19 cellular contexts compared by ENCODE assay signal in genomic region chr4:152575533-152575932, GRCh38. TPM values are rescaled to one million over a fixed set of nuclear protein-coding genes. Genes with fewer than 3 reads are reported as not detected.
DNase-seq lines count a peak whose midpoint lies in the region; ATAC-seq, FAIRE-seq and TF ChIP-seq lines count a peak whose summit lies in the region.
"Had no signal": no experiment of that assay in that cellular context is flagged by ENCODE, and none has a peak within 500 bp of the region (broad histone marks: within the 10 kb centered on the region; RNA-seq: fewer than 3 reads in every experiment).

No MANE protein-coding gene starts in this region.

- H3K36me3 ChIP-seq in HepG2 (replicated peaks in 1 of 2; ENCODE audit: control insufficient read depth in 1 of 2, insufficient read depth in 2 of 2, low read length in 2 of 2) (no peaks in the 10 kb centered on the region), right lobe of liver (no peaks in the 10 kb centered on the region), GM12878 (ENCODE audit: control insufficient read depth in 2 of 2, insufficient read depth in 2 of 2, low read length in 1 of 2) (no peaks in the 10 kb centered on the region)
- H3K36me3 ChIP-seq: HAP-1 had no signal

- H3K4me3 ChIP-seq in HepG2 (replicated peaks in 1 of 3; ENCODE audit: insufficient read depth in 1 of 3, low read depth in 2 of 3, low read length in 3 of 3) (no peak overlapping the region), right lobe of liver (no peak overlapping the region), GM12878 (no peak overlapping the region)
- H3K4me3 ChIP-seq: A549, GM23248, HAP-1, K562 had no signal

- no peak for TF ChIP-seq CTCF in HepG2 (CRISPR knock-in tag; IDR thresholded peaks at IDR 0.05)
- no peak for TF ChIP-seq CTCF in right lobe of liver (IDR thresholded peaks at IDR 0.05)
- no peak for TF ChIP-seq CTCF in GM12878 (IDR thresholded peaks at IDR 0.05 in 2 of 3, conservative IDR thresholded peaks at IDR 0.05 in 1 of 3; ENCODE audit: control insufficient read depth in 2 of 3, extremely low read depth in 1 of 3, insufficient read depth in 1 of 3, low read depth in 3 of 3, low read length in 3 of 3)
- no peak for TF ChIP-seq CTCF in progenitor cell of endocrine pancreas (IDR thresholded peaks at IDR 0.05; ENCODE audit: unreplicated experiment)

- TF ChIP-seq RAD21 in HepG2 (CRISPR knock-in tag; IDR thresholded peaks at IDR 0.05) (no peak), GM12878 (IDR thresholded peaks at IDR 0.05; ENCODE audit: insufficient read depth, low read depth, low read length) (no peak)

- CTCF ChIA-PET in HepG2 (lab: Yijun Ruan, JAX; ENCODE audit: low intra/inter-chr PET ratio, low total read pairs): no interaction called here
- CTCF ChIA-PET in GM12878 (lab: Yijun Ruan, JAX): interaction anchor here (0.7 to 0.8 kb wide), 2 partner anchors 15 to 63 kb away, joined by 3 read pairs; no protein-coding TSS in a partner anchor

- H3K9me3 ChIP-seq in HepG2 (ENCODE audit: low read length) (no peaks in the 10 kb centered on the region), right lobe of liver (no peaks in the 10 kb centered on the region), GM12878 (replicated peaks; ENCODE audit: control insufficient read depth, insufficient read depth, low read length) (no peaks in the 10 kb centered on the region)
- H3K9me3 ChIP-seq: A549, HAP-1 had no signal

- 0% methylated on average over 1 of the region's 1 CpG for WGBS in HepG2 (ENCODE audit: low lambda C conversion rate)
- WGBS in right lobe of liver (ENCODE audit: insufficient coverage, low coverage, low lambda C conversion rate, missing lambda C conversion rate): 45% methylated on average over 1 of the region's 1 CpG
- WGBS in GM12878 (ENCODE audit: insufficient coverage, insufficient replicate concordance, low lambda C conversion rate, missing lambda C conversion rate): 100% methylated on average over 1 of the region's 1 CpG

- H3K4me1 ChIP-seq in HepG2 (ENCODE audit: insufficient read depth, low read length) (peaks cover 27% of the 10 kb centered on the region), right lobe of liver (peaks cover 0 to 14% (median 0%) of the 10 kb centered on the region in 4 donors), GM12878 (ENCODE audit: control insufficient read depth, insufficient read depth, low read length) (peaks cover 4% of the 10 kb centered on the region; the same call in 1 of the 2 replicates)
- H3K4me1 ChIP-seq: A549, HAP-1 had no signal

- H3K4me1 Mint-ChIP-seq in progenitor cell of endocrine pancreas (ENCODE audit: low read depth): peaks cover 36% of the 10 kb centered on the region
- H3K4me1 Mint-ChIP-seq in activated T-cell treated with anti-CD3 and anti-CD28 coated beads, Interleukin-2, amount 50 U/mL, for 72 hours (ENCODE audit: low read depth): no peaks in the 10 kb centered on the region

- no peak overlapping the region for H3K9ac ChIP-seq in HepG2 (ENCODE audit: insufficient read depth, low read depth, low read length)
- H3K9ac ChIP-seq in GM12878 (ENCODE audit: control insufficient read depth, insufficient read depth, low read length): no peak overlapping the region
- H3K9ac ChIP-seq: GM23248 had no signal

- no peak for TF ChIP-seq POLR2A in HepG2 (IDR thresholded peaks at IDR 0.05; ENCODE audit: insufficient read depth in 1 of 2, low read depth in 2 of 2, low read length in 2 of 2)
- no peak for TF ChIP-seq POLR2A in right lobe of liver (IDR thresholded peaks at IDR 0.05)
- TF ChIP-seq POLR2A in GM12878 (IDR thresholded peaks at IDR 0.05; ENCODE audit: low read depth, low read length): no peak

- H3K27ac ChIP-seq in HepG2 (ENCODE audit: extremely low read length, insufficient read depth, low read length) (no peak overlapping the region), right lobe of liver (no peak overlapping the region), GM12878 (ENCODE audit: control insufficient read depth, insufficient read depth) (no peak overlapping the region)
- H3K27ac ChIP-seq: 22Rv1, A549, C4-2B, GM23248 had no signal

- no peaks in the 10 kb centered on the region for H3K36me3 Mint-ChIP-seq in progenitor cell of endocrine pancreas (ENCODE audit: insufficient read depth)
- no peaks in the 10 kb centered on the region for H3K36me3 Mint-ChIP-seq in activated T-cell treated with anti-CD3 and anti-CD28 coated beads, Interleukin-2, amount 50 U/mL, for 72 hours (ENCODE audit: insufficient read depth in 2 of 2)

- no peaks in the 10 kb centered on the region for H3K79me2 ChIP-seq in HepG2 (ENCODE audit: insufficient read depth, low read length)
- no peaks in the 10 kb centered on the region for H3K79me2 ChIP-seq in GM12878 (ENCODE audit: control insufficient read depth, insufficient read depth, low read length)

- SMC1A ChIA-PET in GM12878 (lab: Charles Lee; ENCODE audit: uncharacterized antibody, unreplicated experiment): interaction anchor here (0.6 to 6.8 kb wide), 11 partner anchors 10 to 1322 kb away, joined by 3 to 42 read pairs (median 4); partner anchors contain the start of gene FBXW7

- H3K27ac Mint-ChIP-seq in progenitor cell of endocrine pancreas: peak overlapping the region; percentile 53
- no peak overlapping the region for H3K27ac Mint-ChIP-seq in activated T-cell treated with anti-CD3 and anti-CD28 coated beads, Interleukin-2, amount 50 U/mL, for 72 hours
- H3K27ac Mint-ChIP-seq: CD4-positive, alpha-beta T cell had no signal

- POLR2A ChIA-PET in HepG2 (lab: Yijun Ruan, JAX): no interaction called here
- POLR2A ChIA-PET in GM12878 (lab: Charles Lee): interaction anchor here (1.2 kb wide), 1 partner anchor 14 kb away, joined by 4 read pairs; no protein-coding TSS in a partner anchor

- no peak overlapping the region for H2AFZ ChIP-seq in HepG2 (ENCODE audit: low read length)
- H2AFZ ChIP-seq in GM12878 (ENCODE audit: control insufficient read depth, low read depth, low read length): no peak overlapping the region
- H2AFZ ChIP-seq: GM23248 had no signal

- no peaks in the 10 kb centered on the region for H3K9me3 Mint-ChIP-seq in progenitor cell of endocrine pancreas (ENCODE audit: low read depth)
- no peaks in the 10 kb centered on the region for H3K9me3 Mint-ChIP-seq in activated T-cell treated with anti-CD3 and anti-CD28 coated beads, Interleukin-2, amount 50 U/mL, for 72 hours
- H3K9me3 Mint-ChIP-seq: CD4-positive, alpha-beta T cell had no signal

- DNase-seq in HepG2 (ENCODE audit: low spot score): peak; percentile 33
- no peak for DNase-seq in right lobe of liver
- DNase-seq in GM12878 (ENCODE audit: low read depth, low spot score): no peak
- no peak for DNase-seq in progenitor cell of endocrine pancreas (ENCODE audit: low spot score, unreplicated experiment)
- no peak for DNase-seq in NCI-H1105 treated with DMSO at 0.1 percent for 48 hours (lab: John Stamatoyannopoulos, UW)
- no peak for DNase-seq in activated T-cell treated with anti-CD3 and anti-CD28 coated beads, Interleukin-2, amount 50 U/mL, for 72 hours
- no peak for DNase-seq in stimulated activated naive CD8-positive, alpha-beta T cell treated with anti-CD3 and anti-CD28 coated beads, Interleukin-15, Interleukin-2, amounts not matched to agents 100 U/mL and 50 U/mL, for 24 hours
- DNase-seq: AML-193; CD4-positive, alpha-beta T cell; DMS79 treated with DMSO at 0.1 percent for 48 hours; GF-D8; GM23248; IMR-90 had no signal

- H4K20me1 ChIP-seq in HepG2 (ENCODE audit: insufficient read depth, low read length) (no peaks in the 10 kb centered on the region), GM12878 (ENCODE audit: control insufficient read depth, insufficient read depth) (no peaks in the 10 kb centered on the region)

- no peak overlapping the region for H3K4me3 Mint-ChIP-seq in progenitor cell of endocrine pancreas (ENCODE audit: low read depth)
- no peak overlapping the region for H3K4me3 Mint-ChIP-seq in activated T-cell treated with anti-CD3 and anti-CD28 coated beads, Interleukin-2, amount 50 U/mL, for 72 hours
- H3K4me3 Mint-ChIP-seq: CD4-positive, alpha-beta T cell had no signal

- ATAC-seq in HepG2 (peak; percentile 62), right lobe of liver (no peak), GM12878 (peak; percentile 32; the same call in 1 of the 3 replicates)
- ATAC-seq in activated T-cell treated with anti-CD3 and anti-CD28 coated beads, Interleukin-2, amount 50 U/mL, for 72 hours (replicated peaks in 1 of 2): no peak
- ATAC-seq in stimulated activated naive CD8-positive, alpha-beta T cell treated with anti-CD3 and anti-CD28 coated beads, Interleukin-15, Interleukin-2, amounts not matched to agents 100 U/mL and 50 U/mL, for 24 hours: no peak
- ATAC-seq: A549, K562 had no signal

- FAIRE-seq in HepG2 (lab: Jason Lieb, UNC) (no peak), GM12878 (lab: Jason Lieb, UNC) (no peak)
- FAIRE-seq: A549, GM19239, K562 had no signal

- no peak overlapping the region for H3K4me2 ChIP-seq in HepG2 (ENCODE audit: low read depth, low read length)
- H3K4me2 ChIP-seq in GM12878 (ENCODE audit: control insufficient read depth, insufficient read depth): no peak overlapping the region
- H3K4me2 ChIP-seq: A549 had no signal

- H3K27me3 ChIP-seq in HepG2 (ENCODE audit: control insufficient read depth in 1 of 2, insufficient read depth in 2 of 2, low read length in 2 of 2): peaks cover 3 to 4% of the 10 kb centered on the region in 2 experiments; a peak in 2 of 5 replicates
- no peaks in the 10 kb centered on the region for H3K27me3 ChIP-seq in right lobe of liver
- H3K27me3 ChIP-seq in GM12878 (replicated peaks in 1 of 2; ENCODE audit: control insufficient read depth in 2 of 2, insufficient read depth in 2 of 2, low read length in 1 of 2): no peaks in the 10 kb centered on the region

- intact Hi-C loops in HepG2 (cut with micrococcal nuclease; ENCODE audit: unreplicated experiment) (loop anchor here (2.0 kb wide), 1 partner anchor 19 kb away; no protein-coding TSS in a partner anchor), right lobe of liver (cut with DNase I) (no loop called here), GM12878 (cut with micrococcal nuclease; ENCODE audit: unreplicated experiment) (no loop called here)

- no peaks in the 10 kb centered on the region for H3K27me3 Mint-ChIP-seq in progenitor cell of endocrine pancreas
- H3K27me3 Mint-ChIP-seq in activated T-cell treated with anti-CD3 and anti-CD28 coated beads, Interleukin-2, amount 50 U/mL, for 72 hours (ENCODE audit: low read depth): no peaks in the 10 kb centered on the region
- H3K27me3 Mint-ChIP-seq: CD4-positive, alpha-beta T cell had no signal

- RAD21 ChIA-PET in GM12878 (lab: Charles Lee; ENCODE audit: unreplicated experiment): interaction anchor here (0.7 to 1.8 kb wide), 3 partner anchors 14 to 126 kb away, joined by 3 to 7 read pairs (median 5); no protein-coding TSS in a partner anchor

- BruUV-seq in HepG2 (replicated peaks; lab: Mats Ljungman, UMichigan): no TSS peak
- BruUV-seq in GM12878 (replicated peaks; lab: Mats Ljungman, UMichigan): no TSS peak

- TF ChIP-seq EP300 in HepG2 (IDR thresholded peaks at IDR 0.05; ENCODE audit: low read depth in 2 of 2, low read length in 2 of 2) (no peak), HepG2 (CRISPR knock-in tag; IDR thresholded peaks at IDR 0.05; ENCODE audit: borderline replicate concordance) (no peak), GM12878 (IDR thresholded peaks at IDR 0.05; ENCODE audit: borderline replicate concordance in 1 of 2, control insufficient read depth in 1 of 2, low read depth in 2 of 2, low read length in 2 of 2) (no peak)

- in situ Hi-C loops in HepG2 (cut with HindIII; ENCODE audit: extremely low pct_ligation_motif_present, low pct_unique_long_range_greater_than_20kb) (no loop called here), GM12878 (cut with MboI) (no loop called here)

RNA-seq across cellular contexts. Expression of gene FBXW7, which starts 39.6 kb away (rescaled TPM):
- total RNA-seq in HepG2 (2016; rRNA removed; fragmentation: Illumina TruSeq; extraction: Trizol) (21.7 and 40.9 TPM in 2 replicates), right lobe of liver (10 to 100 TPM; 12.9 to 25.5 (median 17.6) TPM), GM12878 (2014; rRNA removed) (56.4 and 73.7 TPM in 2 replicates), GM12878 (2014; rRNA removed; fragmentation: Illumina TruSeq; extraction: Trizol) (118 and 122 TPM in 2 replicates), GM12878 (2021) (60.4 and 61.3 TPM in 2 replicates), progenitor cell of endocrine pancreas (49.3 and 52.1 TPM in 2 replicates)
- total RNA-seq in HepG2 (2016; cell fraction: cytosol; rRNA removed; fragmentation: Illumina TruSeq; extraction: Trizol; ENCODE audit: low read depth): 390 and 448 TPM in 2 replicates
- 20.3 and 39.8 TPM in 2 replicates for total RNA-seq in HepG2 (2016; cell fraction: insoluble cytoplasmic fraction; rRNA removed; fragmentation: Illumina TruSeq; extraction: Trizol)
- 97.2 and 111 TPM in 2 replicates for total RNA-seq in HepG2 (2016; cell fraction: membrane; rRNA removed; fragmentation: Illumina TruSeq; extraction: Trizol)
- total RNA-seq in HepG2 (2016; cell fraction: nucleus; rRNA removed; fragmentation: Illumina TruSeq; extraction: Trizol): 53.9 and 55.5 TPM in 2 replicates
- polyA plus RNA-seq in HepG2 (2011; rRNA removed) (5.0 and 5.9 TPM in 2 replicates), GM12878 (2011; rRNA removed) (51.9 and 67.4 TPM in 2 replicates), GM12878 (2014; fragmentation: Illumina TruSeq; extraction: Trizol) (55.8 and 82.0 TPM in 2 replicates), GM12878 (2014; fragmentation: Nextera tagmentation; extraction: Ambion mirVana) (10 to 100 TPM; 40.2 to 42.5 TPM), GM12878 (2014; rRNA removed) (34.6 and 42.0 TPM in 2 replicates), GM12878 (2016; fragmentation: Nextera tagmentation; extraction: Ambion mirVana) (10 to 100 TPM; 35.8 to 37.4 TPM)
- 2.2 and 4.6 TPM in 2 replicates for polyA plus RNA-seq in HepG2 (2011; cell fraction: cytosol; rRNA removed)
- polyA plus RNA-seq in HepG2 (2011; cell fraction: nucleus; rRNA removed): 9.7 and 13.6 TPM in 2 replicates
- 11.4 and 16.7 TPM in 2 replicates for polyA plus RNA-seq in HepG2 (2012)
- polyA plus RNA-seq in HepG2 (2016; cell fraction: cytosol; fragmentation: Illumina TruSeq; extraction: Trizol; ENCODE audit: low read depth): 0.57 and 0.69 TPM in 2 replicates
- polyA plus RNA-seq in HepG2 (2016; cell fraction: insoluble cytoplasmic fraction; fragmentation: Illumina TruSeq; extraction: Trizol; ENCODE audit: low read depth): 7.5 and 10.8 TPM in 2 replicates
- 1.5 TPM in 2 replicates for polyA plus RNA-seq in HepG2 (2016; cell fraction: membrane; fragmentation: Illumina TruSeq; extraction: Trizol; ENCODE audit: low read depth)
- 24.1 and 28.3 TPM in 2 replicates for polyA plus RNA-seq in HepG2 (2016; cell fraction: nucleus; fragmentation: Illumina TruSeq; extraction: Trizol; ENCODE audit: insufficient read depth, low read depth)
- polyA minus RNA-seq in HepG2 (2011; rRNA and poly(A)+ RNA removed; ENCODE audit: low replicate concordance): 8.0 and 9.7 TPM in 2 replicates
- polyA minus RNA-seq in HepG2 (2011; cell fraction: cytosol; rRNA and poly(A)+ RNA removed): 8.8 and 18.1 TPM in 2 replicates
- 85.0 and 102 TPM in 2 replicates for polyA minus RNA-seq in HepG2 (2011; cell fraction: nucleus; rRNA and poly(A)+ RNA removed)
- total RNA-seq in GM12878 (2013; cell fraction: nucleolus; rRNA removed): 401 and 420 TPM in 2 replicates
- 43.9 TPM for polyA plus RNA-seq in GM12878 (2011; ENCODE audit: low read depth)
- 14.5 and 19.1 TPM in 2 replicates for polyA plus RNA-seq in GM12878 (2011; cell fraction: cytosol; rRNA removed)
- polyA plus RNA-seq in GM12878 (2011; cell fraction: nucleus; rRNA removed): 95.0 and 104 TPM in 2 replicates
- polyA plus RNA-seq in GM12878 (2012): 48.5 and 61.3 TPM in 2 replicates
- polyA minus RNA-seq in GM12878 (2011; rRNA and poly(A)+ RNA removed): 87.7 and 134 TPM in 2 replicates
- polyA minus RNA-seq in GM12878 (2011; cell fraction: cytosol; rRNA and poly(A)+ RNA removed): 21.4 and 22.9 TPM in 2 replicates
- polyA minus RNA-seq in GM12878 (2011; cell fraction: nucleus; rRNA and poly(A)+ RNA removed): 101 and 142 TPM in 2 replicates
- total RNA-seq in activated T-cell treated with anti-CD3 and anti-CD28 coated beads, Interleukin-2, amount 50 U/mL, for 72 hours: 10 to 100 TPM; 37.6 to 40.9 TPM

Comparison
In these comparisons a context has a peak if more than half of its experiments do, and no peak if none do; other contexts are left out.
1. ATAC-seq: peak in HepG2 (single experiment) and GM12878 (single experiment); none in right lobe of liver (0 of 4), activated T-cell treated with anti-CD3 and anti-CD28 coated beads, Interleukin-2, amount 50 U/mL, for 72 hours (0 of 2) and stimulated activated naive CD8-positive, alpha-beta T cell treated with anti-CD3 and anti-CD28 coated beads, Interleukin-15, Interleukin-2, amounts not matched to agents 100 U/mL and 50 U/mL, for 24 hours (single experiment).
2. Of the 75 proteins assayed by ChIP-seq in both HepG2 and GM12878: peak only in HepG2: none; only in GM12878: ATF7 and ZNF24; in both: none; in neither: 72; mixed calls (peak in some experiments, not most) for 1.